8 cellular contexts compared by ENCODE assay signal in the genomic region with DNA sequence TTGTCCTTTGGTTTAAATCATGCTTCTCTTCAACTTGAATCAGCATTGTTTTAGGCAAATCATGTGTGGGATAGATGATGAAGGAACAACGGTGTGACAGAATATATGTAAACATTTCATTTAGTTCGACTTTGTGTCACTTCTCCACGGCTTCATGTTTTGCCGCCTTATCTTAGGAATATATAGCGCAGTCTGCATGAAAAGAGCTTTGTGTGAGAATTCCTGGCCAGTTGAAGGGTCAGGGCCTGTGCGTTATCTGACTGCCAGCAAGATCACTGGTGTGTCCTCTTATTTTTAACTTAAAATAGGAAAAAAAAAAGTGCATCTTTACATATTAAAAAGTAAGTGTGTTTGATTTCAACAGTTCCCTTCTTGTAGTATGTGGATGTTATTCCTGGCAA.
DNase-seq lines count a peak whose midpoint lies in the region; ATAC-seq, FAIRE-seq and TF ChIP-seq lines count a peak whose summit lies in the region.
"Had no signal": no experiment of that assay in that cellular context is flagged by ENCODE, and none has a peak within 500 bp of the region (broad histone marks: within the 10 kb centered on the region; RNA-seq: fewer than 3 reads in every experiment).

No MANE protein-coding gene starts in this region.

- DNase-seq in H54 (ENCODE audit: insufficient read length, low spot score) (no peak), hippocampal formation (lab: John Stamatoyannopoulos, UW) (peak; percentile 15 to 60), AG08395 (ENCODE audit: low spot score) (no peak), OCI-M2 (lab: John Stamatoyannopoulos, UW; ENCODE audit: unreplicated experiment) (no peak)
- DNase-seq in activated naive CD8-positive, alpha-beta T cell treated with anti-CD3 and anti-CD28 coated beads, Interleukin-2, amount 50 U/mL, for 24 hours: no peak
- DNase-seq: activated naive CD4-positive, alpha-beta T cell had no signal

- H3K9ac ChIP-seq in subcutaneous abdominal adipose tissue (ENCODE audit: low read length in 5 of 5): peak overlapping the region; percentile 20 to 87 (median 48)

- FAIRE-seq in H54 (lab: Jason Lieb, UNC): peak; percentile 92

- H3K27me3 Mint-ChIP-seq in activated naive CD8-positive, alpha-beta T cell treated with anti-CD3 and anti-CD28 coated beads, Interleukin-2, amount 50 U/mL, for 24 hours: peaks cover 2% of the 10 kb centered on the region

- peak overlapping the region; percentile 51 to 70 (median 64) for H3K4me3 ChIP-seq in subcutaneous abdominal adipose tissue (ENCODE audit: low read depth in 1 of 5, low read length in 5 of 5)

- H3K27ac ChIP-seq in subcutaneous abdominal adipose tissue (ENCODE audit: low read depth, low read length): peak overlapping the region; percentile 90

- peaks cover 12% of the 10 kb centered on the region for H3K4me1 Mint-ChIP-seq in activated naive CD8-positive, alpha-beta T cell treated with anti-CD3 and anti-CD28 coated beads, Interleukin-2, amount 50 U/mL, for 24 hours

- no peaks in the 10 kb centered on the region for H3K9me3 Mint-ChIP-seq in activated naive CD8-positive, alpha-beta T cell treated with anti-CD3 and anti-CD28 coated beads, Interleukin-2, amount 50 U/mL, for 24 hours

- H3K4me1 ChIP-seq in subcutaneous abdominal adipose tissue (ENCODE audit: control insufficient read depth in 5 of 5, insufficient read depth in 5 of 5, low read length in 5 of 5): peaks cover 0 to 17% (median 10%) of the 10 kb centered on the region in 5 donors

- TF ChIP-seq POLR2A in H54 (IDR thresholded peaks at IDR 0.05; ENCODE audit: low read depth, low read length): no peak

- no peak for ATAC-seq in activated naive CD8-positive, alpha-beta T cell treated with anti-CD3 and anti-CD28 coated beads, Interleukin-2, amount 50 U/mL, for 24 hours
- no peak for ATAC-seq in GM18519 (IDR thresholded peaks at IDR 0.05; ENCODE audit: low FRiP score, unreplicated experiment)

- H3K9me3 ChIP-seq in subcutaneous abdominal adipose tissue (ENCODE audit: control insufficient read depth in 5 of 5, low read length in 5 of 5): peaks cover 0 to 7% (median 3%) of the 10 kb centered on the region in 5 donors

- no peaks in the 10 kb centered on the region for H3K27me3 ChIP-seq in subcutaneous abdominal adipose tissue (ENCODE audit: control insufficient read depth in 5 of 5, insufficient read depth in 4 of 5, low read length in 5 of 5)

- no peaks in the 10 kb centered on the region for H3K36me3 ChIP-seq in subcutaneous abdominal adipose tissue (ENCODE audit: control insufficient read depth in 5 of 5, insufficient read depth in 5 of 5, low read length in 5 of 5)

- H3K36me3 Mint-ChIP-seq in activated naive CD8-positive, alpha-beta T cell treated with anti-CD3 and anti-CD28 coated beads, Interleukin-2, amount 50 U/mL, for 24 hours (ENCODE audit: low read depth): no peaks in the 10 kb centered on the region

- H3K27ac Mint-ChIP-seq in activated naive CD8-positive, alpha-beta T cell treated with anti-CD3 and anti-CD28 coated beads, Interleukin-2, amount 50 U/mL, for 24 hours: no peak overlapping the region

- peak overlapping the region; percentile 21 for H3K4me3 Mint-ChIP-seq in activated naive CD8-positive, alpha-beta T cell treated with anti-CD3 and anti-CD28 coated beads, Interleukin-2, amount 50 U/mL, for 24 hours

Comparison
In these comparisons a context has a peak if more than half of its experiments do, and no peak if none do; other contexts are left out.
1. DNase-seq: peak in hippocampal formation (2 of 2); none in H54 (single experiment), activated naive CD8-positive, alpha-beta T cell treated with anti-CD3 and anti-CD28 coated beads, Interleukin-2, amount 50 U/mL, for 24 hours (single experiment), AG08395 (single experiment) and OCI-M2 (single experiment).